ENCODE assay signal across 12 cellular contexts in the genomic region with DNA sequence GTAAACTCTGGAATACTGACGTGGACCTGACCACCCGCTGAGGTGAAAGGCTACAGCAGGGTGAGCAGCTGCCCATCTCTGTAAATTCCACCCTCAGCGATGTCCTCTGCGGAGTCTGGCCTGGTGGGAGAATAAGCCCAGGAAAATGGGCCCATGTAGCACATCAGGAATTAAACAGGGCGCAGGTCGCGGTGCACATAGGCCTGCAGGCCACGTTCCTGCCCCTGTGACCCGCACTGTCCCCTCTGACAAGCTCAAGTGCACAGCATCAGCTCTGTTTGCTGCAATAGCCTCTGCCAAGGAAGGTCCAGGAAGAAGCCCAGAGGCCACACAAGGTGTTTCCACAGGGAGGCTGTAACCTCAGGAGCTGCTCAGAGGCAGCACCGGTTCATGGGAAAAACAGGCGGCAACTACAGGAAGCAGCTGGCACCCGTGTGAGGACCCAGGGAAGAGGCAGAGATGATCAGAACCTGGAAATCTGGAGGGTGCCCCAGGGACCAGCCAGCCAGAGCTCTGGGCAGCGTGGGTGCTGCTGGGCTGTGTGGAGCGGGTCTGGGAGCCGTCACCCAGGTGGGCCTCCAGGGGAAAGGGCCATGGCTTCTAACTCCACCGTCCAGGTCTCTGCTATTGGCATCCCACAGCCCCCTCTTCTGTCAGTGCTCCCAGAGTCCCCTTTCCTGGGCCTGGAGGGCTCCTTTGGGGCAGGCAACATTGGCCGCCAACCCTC. TPM values are rescaled to one million over a fixed set of nuclear protein-coding genes. Genes with fewer than 3 reads are reported as not detected.
DNase-seq lines count a peak whose midpoint lies in the region; ATAC-seq and TF ChIP-seq lines count a peak whose summit lies in the region.
"Had no signal": no experiment of that assay in that cellular context is flagged by ENCODE, and none has a peak within 500 bp of the region (broad histone marks: within the 10 kb centered on the region; RNA-seq: fewer than 3 reads in every experiment).

No MANE protein-coding gene starts in this region.

- H3K27ac ChIP-seq in dorsolateral prefrontal cortex = peak overlapping the region in 30 of 59 donors; percentile 10 to 89 (median 68)
- H3K27ac ChIP-seq in uterus = peak overlapping the region; percentile 76 to 93
- H3K27ac ChIP-seq: brain microvascular endothelial cell had no signal

- H3K36me3 ChIP-seq in uterus = no peaks in the 10 kb centered on the region
- H3K36me3 ChIP-seq: brain microvascular endothelial cell had no signal

- ATAC-seq in Right ventricle myocardium superior (ENCODE audit: poor library complexity) = no peak
- ATAC-seq in Right ventricle myocardium inferior = no peak
- ATAC-seq in HG02623 (IDR thresholded peaks at IDR 0.05; ENCODE audit: unreplicated experiment) = no peak

- TF ChIP-seq POLR2A in uterus (IDR thresholded peaks at IDR 0.05) (no peak), lower leg skin (IDR thresholded peaks at IDR 0.05) (no peak)

- no peaks in the 10 kb centered on the region for H3K9me3 ChIP-seq in uterus

- intact Hi-C loops in Right ventricle myocardium superior (cut with DNase I) = no loop called here
- intact Hi-C loops in Right ventricle myocardium inferior (cut with DNase I) = loop anchor here (5.0 kb wide), 1 partner anchor 140 kb away; no protein-coding TSS in a partner anchor
- intact Hi-C loops in dorsolateral prefrontal cortex (cut with DNase I) = no loop called here
- intact Hi-C loops in uterus (cut with DNase I; ENCODE audit: low total_unique reads) = no loop called here
- intact Hi-C loops in lower leg skin (cut with DNase I; ENCODE audit: low total_unique reads) = loop anchor here (10.0 kb wide), 1 partner anchor 48 kb away; no protein-coding TSS in a partner anchor

- peak overlapping the region; percentile 48 for H3K27ac Mint-ChIP-seq in nephron progenitor cell

- DNase-seq in Right ventricle myocardium superior (peak; percentile 39), Right ventricle myocardium inferior (ENCODE audit: missing footprints) (no peak), dorsolateral prefrontal cortex (no peak), nephron progenitor cell (no peak), uterus (no peak), GM13976 (ENCODE audit: low spot score) (no peak), lower leg skin (ENCODE audit: low spot score in 2 of 2) (no peak)
- DNase-seq: AML-193; brain microvascular endothelial cell; NCI-H1105; stimulated activated CD4-positive, alpha-beta T cell treated with anti-CD3 and anti-CD28 coated beads, Interleukin-2, amount 100 ng/mL, for 24 hours had no signal

- H3K4me3 Mint-ChIP-seq in nephron progenitor cell = peak overlapping the region; percentile 58

- no peaks in the 10 kb centered on the region for H3K4me1 ChIP-seq in uterus

- peaks cover 13% of the 10 kb centered on the region for H3K9me3 Mint-ChIP-seq in nephron progenitor cell

- H3K27me3 ChIP-seq in dorsolateral prefrontal cortex = peaks cover 0 to 14% (median 0%) of the 10 kb centered on the region in 45 donors
- H3K27me3 ChIP-seq in uterus = no peaks in the 10 kb centered on the region
- H3K27me3 ChIP-seq: brain microvascular endothelial cell had no signal

- H3K36me3 Mint-ChIP-seq in nephron progenitor cell (ENCODE audit: low read depth) = peaks cover 4% of the 10 kb centered on the region

- no peak for TF ChIP-seq CTCF in dorsolateral prefrontal cortex (IDR thresholded peaks at IDR 0.05 in 54 of 56, conservative IDR thresholded peaks at IDR 0.05 in 2 of 56; ENCODE audit: low read depth in 1 of 56, partially characterized antibody in 56 of 56)
- TF ChIP-seq CTCF in nephron progenitor cell (IDR thresholded peaks at IDR 0.05) = no peak
- no peak for TF ChIP-seq CTCF in uterus (IDR thresholded peaks at IDR 0.05)
- TF ChIP-seq CTCF in GM13976 (IDR thresholded peaks at IDR 0.05; ENCODE audit: borderline replicate concordance, control extremely low read depth, extremely low read depth, insufficient read depth, missing control alignments) = no peak
- TF ChIP-seq CTCF in lower leg skin (IDR thresholded peaks at IDR 0.05) = no peak

- H3K27me3 Mint-ChIP-seq in nephron progenitor cell (ENCODE audit: low read depth, poor library complexity) = no peaks in the 10 kb centered on the region

- 87 to 91% methylated on average over 17 of the region's 17 CpGs for WGBS in lower leg skin, 2 donors

- H3K4me1 Mint-ChIP-seq in nephron progenitor cell = peaks cover 61% of the 10 kb centered on the region

- H3K4me3 ChIP-seq in dorsolateral prefrontal cortex = no peak overlapping the region
- no peak overlapping the region for H3K4me3 ChIP-seq in uterus
- H3K4me3 ChIP-seq in lower leg skin (ENCODE audit: low read depth, poor library complexity, severe bottlenecking) = no peak overlapping the region

- in situ Hi-C loops in GM13976 (cut with MboI; ENCODE audit: low sequenced_read_pairs, unreplicated experiment) = no loop called here

RNA-seq across cellular contexts. Expression of a gene that starts 0.8 kb away (rescaled TPM):
- total RNA-seq in Right ventricle myocardium superior = 194 TPM
- total RNA-seq in Right ventricle myocardium inferior = 253 TPM
- 100 to 1,000 TPM in 70 of 120 experiments, 10 to 100 TPM in 50; 21.6 to 340 (median 114) TPM for total RNA-seq in dorsolateral prefrontal cortex
- total RNA-seq in uterus = 100 to 1,000 TPM in 3 of 4 donors, 10 to 100 TPM in 1; 27.8 to 926 (median 269) TPM
- total RNA-seq in lower leg skin = 10 to 100 TPM; 22.2 to 99.4 (median 52.9) TPM

RNA-seq across cellular contexts. Expression of a gene that starts 7.0 kb away (rescaled TPM):
- total RNA-seq in Right ventricle myocardium superior (83.1 TPM), Right ventricle myocardium inferior (125 TPM), dorsolateral prefrontal cortex (100 to 1,000 TPM in 23 of 120 experiments, 10 to 100 TPM in 97; 19.2 to 217 (median 70.2) TPM), uterus (100 to 1,000 TPM in 2 of 4 donors, 10 to 100 TPM in 2; 13.4 to 672 (median 239) TPM), lower leg skin (100 to 1,000 TPM in 1 of 4 donors, 10 to 100 TPM in 3; 44.2 to 114 (median 65.4) TPM)

RNA-seq across cellular contexts. Expression of a gene that starts 7.5 kb away (rescaled TPM):
- total RNA-seq in Right ventricle myocardium superior (not detected), Right ventricle myocardium inferior (not detected), dorsolateral prefrontal cortex (under 1 TPM in 1 of 120 experiments, not detected in 119; 0.76 TPM), uterus (not detected), lower leg skin (not detected)

RNA-seq across cellular contexts. Expression of a gene that starts 13.9 kb away (rescaled TPM):
- total RNA-seq in Right ventricle myocardium superior (287 TPM), Right ventricle myocardium inferior (401 TPM), dorsolateral prefrontal cortex (100 to 1,000 TPM in 115 of 120 experiments, 10 to 100 TPM in 5; 78.3 to 905 (median 216) TPM), uterus (1,000 to 10,000 TPM in 1 of 4 donors, 100 to 1,000 TPM in 2, 10 to 100 TPM in 1; 22.2 to 1,343 (median 242) TPM), lower leg skin (100 to 1,000 TPM in 1 of 4 donors, 10 to 100 TPM in 3; 39.6 to 124 (median 84.2) TPM)

RNA-seq across cellular contexts. Expression of a gene that starts 17.9 kb away (rescaled TPM):
- total RNA-seq in Right ventricle myocardium superior (6.1 TPM), Right ventricle myocardium inferior (10.0 TPM), dorsolateral prefrontal cortex (10 to 100 TPM in 62 of 120 experiments, 1 to 10 TPM in 58; 2.7 to 23.2 (median 10.1) TPM), uterus (10 to 100 TPM in 3 of 4 donors, 1 to 10 TPM in 1; 7.9 to 29.1 (median 14.2) TPM), lower leg skin (1 to 10 TPM; 4.0 to 7.7 (median 6.9) TPM)

Comparison
In these comparisons a context has a peak if more than half of its experiments do, and no peak if none do; other contexts are left out.
1. intact Hi-C loops: an anchor here in Right ventricle myocardium inferior (5.0 kb wide) and lower leg skin (10.0 kb wide); none called in Right ventricle myocardium superior, dorsolateral prefrontal cortex and uterus.